Comparison of ENCODE assay signal across 16 cellular contexts in the genomic region with DNA sequence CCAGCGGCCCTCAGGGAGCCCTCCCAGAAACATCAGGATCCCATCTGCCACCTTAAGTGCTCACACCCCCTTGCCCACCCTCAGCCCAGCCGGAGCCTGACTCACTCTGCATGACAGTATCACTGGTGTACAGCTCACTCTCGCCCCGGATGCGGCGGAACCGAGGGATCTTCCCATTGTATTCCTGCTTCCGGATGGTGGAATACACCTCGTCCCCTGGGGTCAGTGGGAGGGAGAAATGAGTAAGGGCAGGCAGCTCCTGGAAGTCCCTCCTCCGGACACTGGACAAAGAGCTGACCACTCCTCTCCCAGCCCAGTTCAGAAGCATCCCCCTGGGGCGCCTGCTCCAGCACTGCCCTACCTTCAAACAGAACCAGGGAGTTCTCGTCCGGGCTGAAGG. TPM values are rescaled to one million over a fixed set of nuclear protein-coding genes. Genes with fewer than 3 reads are reported as not detected.
DNase-seq lines count a peak whose midpoint lies in the region; ATAC-seq and TF ChIP-seq lines count a peak whose summit lies in the region.
"Had no signal": no experiment of that assay in that cellular context is flagged by ENCODE, and none has a peak within 500 bp of the region (broad histone marks: within the 10 kb centered on the region; RNA-seq: fewer than 3 reads in every experiment).

No MANE protein-coding gene starts in this region.

- CTCF ChIA-PET in activated CD4-positive, alpha-beta memory T cell treated with anti-CD3 and anti-CD28 coated beads for 36 hours (lab: Charles Lee): no interaction called here
- CTCF ChIA-PET in activated CD4-positive, alpha-beta memory T cell treated with anti-CD3 and anti-CD28 coated beads, Interleukin-2, amount 10 ng/mL, durations not matched to agents 7 days and 5 days (lab: Charles Lee): no interaction called here
- CTCF ChIA-PET in activated CD4-positive, alpha-beta T cell treated with anti-CD3 and anti-CD28 coated beads for 36 hours (lab: Charles Lee): no interaction called here

- no peaks in the 10 kb centered on the region for H3K9me3 Mint-ChIP-seq in activated CD4-positive, alpha-beta memory T cell treated with anti-CD3 and anti-CD28 coated beads for 36 hours
- H3K9me3 Mint-ChIP-seq in activated CD4-positive, alpha-beta memory T cell treated with anti-CD3 and anti-CD28 coated beads, Interleukin-2, amount 10 ng/mL, durations not matched to agents 7 days and 5 days: no peaks in the 10 kb centered on the region
- no peaks in the 10 kb centered on the region for H3K9me3 Mint-ChIP-seq in activated CD4-positive, alpha-beta T cell treated with anti-CD3 and anti-CD28 coated beads for 36 hours (ENCODE audit: low read depth)
- H3K9me3 Mint-ChIP-seq: activated T-helper 2 cell treated with anti-CD3 and anti-CD28 coated beads, Interferon-gamma antibody, Interleukin-2, Interleukin-4, amounts not matched to agents 10 μg/mL and 5 μg/mL and 100 μg/mL, durations not matched to agents 14 hours and 24 hours and 36 hours had no signal

- ATAC-seq in RWPE2 (ENCODE audit: low read depth) (peak; percentile 78), GM18511 (IDR thresholded peaks at IDR 0.05; ENCODE audit: unreplicated experiment) (no peak)
- no peak for ATAC-seq in activated CD4-positive, alpha-beta T cell treated with anti-CD3 and anti-CD28 coated beads for 36 hours
- ATAC-seq: gastrocnemius medialis had no signal

- POLR2A ChIA-PET in activated CD4-positive, alpha-beta memory T cell treated with anti-CD3 and anti-CD28 coated beads for 36 hours (lab: Charles Lee): interaction anchor here (1.5 kb wide), 1 partner anchor 11 kb away, joined by 3 read pairs; no protein-coding TSS in a partner anchor
- POLR2A ChIA-PET in activated CD4-positive, alpha-beta memory T cell treated with anti-CD3 and anti-CD28 coated beads, Interleukin-2, amount 10 ng/mL, durations not matched to agents 7 days and 5 days (lab: Charles Lee): no interaction called here
- POLR2A ChIA-PET in activated CD4-positive, alpha-beta T cell treated with anti-CD3 and anti-CD28 coated beads for 36 hours (lab: Charles Lee): no interaction called here

- H3K4me1 ChIP-seq in RWPE2 (ENCODE audit: insufficient read depth, poor library complexity, severe bottlenecking) (peaks cover 52% of the 10 kb centered on the region), vagina (no peaks in the 10 kb centered on the region)

- intact Hi-C loops in activated CD4-positive, alpha-beta memory T cell treated with anti-CD3 and anti-CD28 coated beads for 36 hours (cut with micrococcal nuclease): no loop called here
- intact Hi-C loops in activated CD4-positive, alpha-beta T cell treated with anti-CD3 and anti-CD28 coated beads for 36 hours (cut with DNase I, micrococcal nuclease): no loop called here
- intact Hi-C loops in vagina (cut with DNase I): no loop called here

- H3K9me3 ChIP-seq in RWPE2 (ENCODE audit: severe bottlenecking) (no peaks in the 10 kb centered on the region), vagina (no peaks in the 10 kb centered on the region)
- H3K9me3 ChIP-seq: gastrocnemius medialis had no signal

- TF ChIP-seq POLR2A in vagina (IDR thresholded peaks at IDR 0.05): no peak

- peaks cover 37% of the 10 kb centered on the region for H3K36me3 Mint-ChIP-seq in activated CD4-positive, alpha-beta memory T cell treated with anti-CD3 and anti-CD28 coated beads for 36 hours
- H3K36me3 Mint-ChIP-seq in activated CD4-positive, alpha-beta memory T cell treated with anti-CD3 and anti-CD28 coated beads, Interleukin-2, amount 10 ng/mL, durations not matched to agents 7 days and 5 days (ENCODE audit: low read depth): peaks cover 4% of the 10 kb centered on the region
- H3K36me3 Mint-ChIP-seq in activated CD4-positive, alpha-beta T cell treated with anti-CD3 and anti-CD28 coated beads for 36 hours (ENCODE audit: low read depth): peaks cover 38% of the 10 kb centered on the region

- H3K4me3 ChIP-seq in RWPE2 (ENCODE audit: severe bottlenecking) (no peak overlapping the region), foreskin fibroblast (ENCODE audit: low read depth in 1 of 2, low read length in 2 of 2) (no peak overlapping the region), vagina (no peak overlapping the region)
- H3K4me3 ChIP-seq: gastrocnemius medialis, SK-N-MC had no signal

- TF ChIP-seq CTCF in RWPE2 (IDR thresholded peaks at IDR 0.05; ENCODE audit: poor library complexity, severe bottlenecking) (no peak), foreskin fibroblast (IDR thresholded peaks at IDR 0.05; ENCODE audit: low read depth, low read length) (no peak), vagina (IDR thresholded peaks at IDR 0.05) (no peak)

- no peak for DNase-seq in activated CD4-positive, alpha-beta memory T cell treated with anti-CD3 and anti-CD28 coated beads for 36 hours
- no peak for DNase-seq in activated CD4-positive, alpha-beta memory T cell treated with anti-CD3 and anti-CD28 coated beads, Interleukin-2, amount 10 ng/mL, durations not matched to agents 7 days and 5 days
- DNase-seq in RWPE2 (ENCODE audit: low spot score) (peak; percentile 93), foreskin fibroblast (peak; percentile 83 to 89), stromal cell of bone marrow (ENCODE audit: low read depth) (peak; percentile 76), vagina (ENCODE audit: extremely low spot score in 2 of 2) (no peak)
- DNase-seq in activated CD4-positive, alpha-beta T cell treated with anti-CD3 and anti-CD28 coated beads for 36 hours: no peak
- DNase-seq: 8988T; activated CD4-positive, CD25-positive, alpha-beta regulatory T cell; caudate nucleus; gastrocnemius medialis; NCI-H1417; occipital lobe had no signal

- peaks cover 53% of the 10 kb centered on the region for H3K36me3 ChIP-seq in RWPE2 (ENCODE audit: low read depth)
- no peaks in the 10 kb centered on the region for H3K36me3 ChIP-seq in vagina
- H3K36me3 ChIP-seq: gastrocnemius medialis had no signal

- H3K4me1 Mint-ChIP-seq in activated CD4-positive, alpha-beta memory T cell treated with anti-CD3 and anti-CD28 coated beads for 36 hours (ENCODE audit: low read depth): peaks cover 22% of the 10 kb centered on the region
- H3K4me1 Mint-ChIP-seq in activated CD4-positive, alpha-beta memory T cell treated with anti-CD3 and anti-CD28 coated beads, Interleukin-2, amount 10 ng/mL, durations not matched to agents 7 days and 5 days: peaks cover 33% of the 10 kb centered on the region
- peaks cover 19% of the 10 kb centered on the region for H3K4me1 Mint-ChIP-seq in activated CD4-positive, alpha-beta T cell treated with anti-CD3 and anti-CD28 coated beads for 36 hours

- H3K27ac ChIP-seq in RWPE2 (ENCODE audit: poor library complexity, severe bottlenecking) (peak overlapping the region; percentile 95), vagina (no peak overlapping the region)
- H3K27ac ChIP-seq: gastrocnemius medialis, SK-N-MC had no signal

- no peaks in the 10 kb centered on the region for H3K27me3 ChIP-seq in RWPE2 (ENCODE audit: insufficient read depth, poor library complexity, severe bottlenecking)
- H3K27me3 ChIP-seq in vagina: no peaks in the 10 kb centered on the region
- H3K27me3 ChIP-seq: gastrocnemius medialis had no signal

- peak overlapping the region; percentile 23 for H3K27ac Mint-ChIP-seq in activated CD4-positive, alpha-beta memory T cell treated with anti-CD3 and anti-CD28 coated beads for 36 hours
- no peak overlapping the region for H3K27ac Mint-ChIP-seq in activated CD4-positive, alpha-beta memory T cell treated with anti-CD3 and anti-CD28 coated beads, Interleukin-2, amount 10 ng/mL, durations not matched to agents 7 days and 5 days
- H3K27ac Mint-ChIP-seq in activated CD4-positive, alpha-beta T cell treated with anti-CD3 and anti-CD28 coated beads for 36 hours: no peak overlapping the region
- H3K27ac Mint-ChIP-seq: activated T-helper 2 cell treated with anti-CD3 and anti-CD28 coated beads, Interferon-gamma antibody, Interleukin-2, Interleukin-4, amounts not matched to agents 10 μg/mL and 5 μg/mL and 100 μg/mL, durations not matched to agents 14 hours and 24 hours and 36 hours had no signal

- H3K4me3 Mint-ChIP-seq in activated CD4-positive, alpha-beta memory T cell treated with anti-CD3 and anti-CD28 coated beads for 36 hours: no peak overlapping the region
- no peak overlapping the region for H3K4me3 Mint-ChIP-seq in activated CD4-positive, alpha-beta memory T cell treated with anti-CD3 and anti-CD28 coated beads, Interleukin-2, amount 10 ng/mL, durations not matched to agents 7 days and 5 days
- H3K4me3 Mint-ChIP-seq in activated CD4-positive, alpha-beta T cell treated with anti-CD3 and anti-CD28 coated beads for 36 hours: no peak overlapping the region

- no peaks in the 10 kb centered on the region for H3K27me3 Mint-ChIP-seq in activated CD4-positive, alpha-beta memory T cell treated with anti-CD3 and anti-CD28 coated beads for 36 hours
- no peaks in the 10 kb centered on the region for H3K27me3 Mint-ChIP-seq in activated CD4-positive, alpha-beta memory T cell treated with anti-CD3 and anti-CD28 coated beads, Interleukin-2, amount 10 ng/mL, durations not matched to agents 7 days and 5 days
- no peaks in the 10 kb centered on the region for H3K27me3 Mint-ChIP-seq in activated CD4-positive, alpha-beta T cell treated with anti-CD3 and anti-CD28 coated beads for 36 hours

RNA-seq across cellular contexts. Expression of gene SEMA7A, which starts 16.5 kb away (rescaled TPM):
- total RNA-seq in activated CD4-positive, alpha-beta memory T cell treated with anti-CD3 and anti-CD28 coated beads for 36 hours: 10 to 100 TPM; 65.9 to 68.4 TPM
- total RNA-seq in activated CD4-positive, alpha-beta memory T cell treated with anti-CD3 and anti-CD28 coated beads, Interleukin-2, amount 10 ng/mL, durations not matched to agents 7 days and 5 days: 1 to 10 TPM; 3.8 to 4.3 TPM
- total RNA-seq in activated CD4-positive, alpha-beta T cell treated with anti-CD3 and anti-CD28 coated beads for 36 hours: 10 to 100 TPM; 57.3 to 57.7 TPM
- 3.9 TPM for total RNA-seq in vagina

RNA-seq across cellular contexts. Expression of gene UBL7, which starts 43.7 kb away (rescaled TPM):
- total RNA-seq in activated CD4-positive, alpha-beta memory T cell treated with anti-CD3 and anti-CD28 coated beads for 36 hours: 10 to 100 TPM; 52.3 to 58.2 TPM
- 10 to 100 TPM; 54.7 to 61.3 TPM for total RNA-seq in activated CD4-positive, alpha-beta memory T cell treated with anti-CD3 and anti-CD28 coated beads, Interleukin-2, amount 10 ng/mL, durations not matched to agents 7 days and 5 days
- total RNA-seq in activated CD4-positive, alpha-beta T cell treated with anti-CD3 and anti-CD28 coated beads for 36 hours: 10 to 100 TPM; 47.5 to 48.6 TPM
- 39.8 TPM for total RNA-seq in vagina

RNA-seq across cellular contexts. Expression of gene CYP11A1, which starts 49.8 kb away (rescaled TPM):
- total RNA-seq in activated CD4-positive, alpha-beta memory T cell treated with anti-CD3 and anti-CD28 coated beads for 36 hours: under 1 TPM in 1 of 2 experiments, not detected in 1; 0.29 TPM
- total RNA-seq in activated CD4-positive, alpha-beta memory T cell treated with anti-CD3 and anti-CD28 coated beads, Interleukin-2, amount 10 ng/mL, durations not matched to agents 7 days and 5 days: not detected
- not detected for total RNA-seq in activated CD4-positive, alpha-beta T cell treated with anti-CD3 and anti-CD28 coated beads for 36 hours
- 8.8 TPM for total RNA-seq in vagina
- total RNA-seq: activated T-helper 2 cell treated with anti-CD3 and anti-CD28 coated beads, Interferon-gamma antibody, Interleukin-2, Interleukin-4, amounts not matched to agents 10 μg/mL and 5 μg/mL and 100 μg/mL, durations not matched to agents 14 hours and 24 hours and 36 hours; occipital lobe had no signal

Comparison
In these comparisons a context has a peak if more than half of its experiments do, and no peak if none do; other contexts are left out.
1. RNA of gene SEMA7A, which starts 16.5 kb away (total RNA-seq): 65.9 to 68.4 TPM in activated CD4-positive, alpha-beta memory T cell treated with anti-CD3 and anti-CD28 coated beads for 36 hours and 57.3 to 57.7 TPM in activated CD4-positive, alpha-beta T cell treated with anti-CD3 and anti-CD28 coated beads for 36 hours; 3.8 to 4.3 TPM in activated CD4-positive, alpha-beta memory T cell treated with anti-CD3 and anti-CD28 coated beads, Interleukin-2, amount 10 ng/mL, durations not matched to agents 7 days and 5 days and 3.9 TPM in vagina (single experiment); every median in the first group is over 10 times any median in the second.
2. DNase-seq: peak in RWPE2 (single experiment), foreskin fibroblast (2 of 2) and stromal cell of bone marrow (single experiment); none in activated CD4-positive, alpha-beta memory T cell treated with anti-CD3 and anti-CD28 coated beads for 36 hours (single experiment), activated CD4-positive, alpha-beta memory T cell treated with anti-CD3 and anti-CD28 coated beads, Interleukin-2, amount 10 ng/mL, durations not matched to agents 7 days and 5 days (single experiment), activated CD4-positive, alpha-beta T cell treated with anti-CD3 and anti-CD28 coated beads for 36 hours (single experiment) and vagina (0 of 2).